In the genomic region with DNA sequence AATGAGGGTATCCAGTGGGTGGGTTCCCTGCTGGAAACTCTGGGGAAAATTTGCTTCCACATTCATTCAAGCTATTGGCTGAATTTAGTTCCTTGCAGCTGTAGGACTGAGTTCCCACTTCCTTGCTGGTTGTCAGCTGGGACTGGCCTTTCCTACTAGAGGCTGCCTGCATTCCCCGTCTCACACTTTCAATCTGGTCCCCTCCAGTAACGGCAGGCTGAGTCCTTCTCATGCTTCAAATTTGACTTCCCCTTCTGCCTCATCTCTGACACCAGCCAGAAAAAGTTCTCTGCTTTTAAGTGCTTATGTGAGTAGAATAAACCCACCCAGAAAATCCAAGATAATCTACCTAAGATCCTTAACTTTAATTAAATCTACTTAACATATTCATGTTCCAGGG, we compare ENCODE assay signal across 13 cellular contexts. TPM values are rescaled to one million over a fixed set of nuclear protein-coding genes. Genes with fewer than 3 reads are reported as not detected.
DNase-seq lines count a peak whose midpoint lies in the region; ATAC-seq and TF ChIP-seq lines count a peak whose summit lies in the region.
"Had no signal": no experiment of that assay in that cellular context is flagged by ENCODE, and none has a peak within 500 bp of the region (broad histone marks: within the 10 kb centered on the region; RNA-seq: fewer than 3 reads in every experiment).

No MANE protein-coding gene starts in this region.

- DNase-seq in DND-41 (no peak), Kasumi-1 (lab: John Stamatoyannopoulos, UW) (peak; percentile 47 to 64), chondrocyte (ENCODE audit: low spot score) (no peak), suprapubic skin (ENCODE audit: low spot score in 2 of 2) (no peak), DMS114 treated with DMSO at 0.1 percent for 48 hours (lab: John Stamatoyannopoulos, UW; ENCODE audit: unreplicated experiment) (no peak)
- no peak for DNase-seq in naive thymus-derived CD4-positive, alpha-beta T cell
- DNase-seq: activated CD4-positive, alpha-beta memory T cell treated with anti-CD3 and anti-CD28 coated beads for 36 hours; activated effector memory CD4-positive, alpha-beta T cell treated with anti-CD3 and anti-CD28 coated beads, Interleukin-2, amount 50 U/mL, for 16 hours; CD4-positive, alpha-beta memory T cell; NCI-H774; SHP77 had no signal

- H3K27ac Mint-ChIP-seq in chondrocyte (ENCODE audit: unreplicated experiment), result peak overlapping the region; percentile 88
- H3K27ac Mint-ChIP-seq in naive thymus-derived CD4-positive, alpha-beta T cell, result peak overlapping the region in 1 of 9 donors; percentile 19
- H3K27ac Mint-ChIP-seq: activated CD4-positive, alpha-beta memory T cell treated with anti-CD3 and anti-CD28 coated beads for 36 hours had no signal

- H3K79me2 ChIP-seq in DND-41 (ENCODE audit: insufficient read depth, low read length), result peaks cover 93% of the 10 kb centered on the region

- H3K4me1 ChIP-seq in DND-41 (ENCODE audit: insufficient read depth, low read length), result peaks cover 50% of the 10 kb centered on the region
- peaks cover 26 to 52% of the 10 kb centered on the region in 2 donors for H3K4me1 ChIP-seq in naive thymus-derived CD4-positive, alpha-beta T cell (ENCODE audit: control insufficient read depth in 2 of 2, insufficient read depth in 2 of 2, low read length in 2 of 2)
- peaks cover 69% of the 10 kb centered on the region for H3K4me1 ChIP-seq in suprapubic skin

- H3K36me3 ChIP-seq in DND-41 (ENCODE audit: insufficient read depth, low read length), result peaks cover 20% of the 10 kb centered on the region
- peaks cover 0 to 4% (median 0%) of the 10 kb centered on the region in 3 experiments for H3K36me3 ChIP-seq in naive thymus-derived CD4-positive, alpha-beta T cell (ENCODE audit: control insufficient read depth in 2 of 3, insufficient read depth in 3 of 3, low read length in 3 of 3)
- no peaks in the 10 kb centered on the region for H3K36me3 ChIP-seq in suprapubic skin
- H3K36me3 ChIP-seq: ovary had no signal

- peak overlapping the region; percentile 43 for H3K4me3 Mint-ChIP-seq in chondrocyte (ENCODE audit: unreplicated experiment)
- H3K4me3 Mint-ChIP-seq in naive thymus-derived CD4-positive, alpha-beta T cell, result peak overlapping the region in 7 of 10 donors; percentile 1 to 100 (median 43)
- H3K4me3 Mint-ChIP-seq: activated CD4-positive, alpha-beta memory T cell treated with anti-CD3 and anti-CD28 coated beads for 36 hours had no signal

- ATAC-seq in DND-41 (ENCODE audit: insufficient read depth, low read depth) (no peak), HG02840 (IDR thresholded peaks at IDR 0.05; ENCODE audit: low FRiP score, unreplicated experiment) (no peak)
- ATAC-seq in naive thymus-derived CD4-positive, alpha-beta T cell, result no peak

- TF ChIP-seq CTCF in DND-41 (IDR thresholded peaks at IDR 0.05; ENCODE audit: borderline replicate concordance, extremely low read depth, low read length, poor library complexity, severe bottlenecking) (no peak), chondrocyte (IDR thresholded peaks at IDR 0.05) (no peak), suprapubic skin (IDR thresholded peaks at IDR 0.05) (no peak)

- H4K20me1 ChIP-seq in DND-41 (ENCODE audit: insufficient read depth, low read length), result peaks cover 77% of the 10 kb centered on the region

- H3K9me3 Mint-ChIP-seq in chondrocyte (ENCODE audit: low read depth), result no peaks in the 10 kb centered on the region
- H3K9me3 Mint-ChIP-seq in naive thymus-derived CD4-positive, alpha-beta T cell, result peaks cover 0 to 10% (median 0%) of the 10 kb centered on the region in 11 donors

- H3K4me3 ChIP-seq in DND-41 (ENCODE audit: low read depth in 1 of 2, low read length in 2 of 2) (no peak overlapping the region), suprapubic skin (no peak overlapping the region)
- no peak overlapping the region for H3K4me3 ChIP-seq in naive thymus-derived CD4-positive, alpha-beta T cell (ENCODE audit: low read length)
- H3K4me3 ChIP-seq: ovary had no signal

- peaks cover under 1% of the 10 kb centered on the region for H3K9me3 ChIP-seq in DND-41 (ENCODE audit: insufficient read depth, low read length, severe bottlenecking)
- no peaks in the 10 kb centered on the region for H3K9me3 ChIP-seq in naive thymus-derived CD4-positive, alpha-beta T cell (ENCODE audit: control insufficient read depth in 2 of 3, low read length in 3 of 3)
- no peaks in the 10 kb centered on the region for H3K9me3 ChIP-seq in suprapubic skin
- H3K9me3 ChIP-seq: ovary had no signal

- POLR2A ChIA-PET in naive thymus-derived CD4-positive, alpha-beta T cell (lab: Charles Lee), result no interaction called here

- peaks cover 83% of the 10 kb centered on the region for H3K4me1 Mint-ChIP-seq in chondrocyte (ENCODE audit: low read depth)
- peaks cover 67 to 95% (median 88%) of the 10 kb centered on the region in 7 donors for H3K4me1 Mint-ChIP-seq in naive thymus-derived CD4-positive, alpha-beta T cell

- intact Hi-C loops in naive thymus-derived CD4-positive, alpha-beta T cell (cut with micrococcal nuclease), result no loop called here

- H3K4me2 ChIP-seq in DND-41 (ENCODE audit: insufficient read depth, low read length), result peak overlapping the region; percentile 71; the same call in 1 of the 2 replicates

- H3K27me3 Mint-ChIP-seq in chondrocyte (ENCODE audit: low read depth), result no peaks in the 10 kb centered on the region
- H3K27me3 Mint-ChIP-seq in naive thymus-derived CD4-positive, alpha-beta T cell, result no peaks in the 10 kb centered on the region
- H3K27me3 Mint-ChIP-seq: activated CD4-positive, alpha-beta memory T cell treated with anti-CD3 and anti-CD28 coated beads for 36 hours; CD4-positive, alpha-beta memory T cell had no signal

- H3K36me3 Mint-ChIP-seq in chondrocyte (ENCODE audit: low read depth), result peaks cover 4% of the 10 kb centered on the region
- H3K36me3 Mint-ChIP-seq in naive thymus-derived CD4-positive, alpha-beta T cell, result peaks cover 0 to 44% (median 15%) of the 10 kb centered on the region in 5 donors

- H3K27ac ChIP-seq in DND-41 (ENCODE audit: low read length), result no peak overlapping the region
- no peak overlapping the region for H3K27ac ChIP-seq in naive thymus-derived CD4-positive, alpha-beta T cell (ENCODE audit: low read depth, low read length)
- no peak overlapping the region for H3K27ac ChIP-seq in suprapubic skin
- H3K27ac ChIP-seq: ovary had no signal

- H3K27me3 ChIP-seq in DND-41 (ENCODE audit: insufficient read depth, low read length, poor library complexity), result no peaks in the 10 kb centered on the region
- H3K27me3 ChIP-seq in naive thymus-derived CD4-positive, alpha-beta T cell (ENCODE audit: control insufficient read depth in 2 of 2, insufficient read depth in 2 of 2, low read length in 2 of 2), result no peaks in the 10 kb centered on the region
- H3K27me3 ChIP-seq in suprapubic skin, result no peaks in the 10 kb centered on the region
- H3K27me3 ChIP-seq: ovary had no signal

- 78% methylated on average over 2 of the region's 2 CpGs for WGBS in suprapubic skin

- no peak overlapping the region for H2AFZ ChIP-seq in DND-41 (ENCODE audit: low read depth, low read length)

- TF ChIP-seq EP300 in suprapubic skin (IDR thresholded peaks at IDR 0.05), result no peak

- no peak overlapping the region for H3K9ac ChIP-seq in DND-41 (ENCODE audit: low read depth, low read length)

- TF ChIP-seq POLR2A in suprapubic skin (IDR thresholded peaks at IDR 0.05), result no peak

- CTCF ChIA-PET in naive thymus-derived CD4-positive, alpha-beta T cell (lab: Charles Lee), result no interaction called here

RNA-seq across cellular contexts. Expression of gene CSNK2A1, which starts 4.4 kb away (rescaled TPM):
- total RNA-seq in chondrocyte, result 121 to 129 TPM (median 122 TPM) in 3 replicates
- 100 to 1,000 TPM in 1 of 5 experiments, 10 to 100 TPM in 4; 69.7 to 117 (median 90.8) TPM for total RNA-seq in naive thymus-derived CD4-positive, alpha-beta T cell
- polyA plus RNA-seq in naive thymus-derived CD4-positive, alpha-beta T cell, result 10 to 100 TPM; 47.3 to 47.8 TPM
- total RNA-seq in suprapubic skin, result 100 to 1,000 TPM in 2 of 4 donors, 10 to 100 TPM in 2; 85.0 to 107 (median 96.9) TPM

Comparison
In these comparisons a context has a peak if more than half of its experiments do, and no peak if none do; other contexts are left out.
1. DNase-seq: peak in Kasumi-1 (2 of 2); none in DND-41 (single experiment), chondrocyte (single experiment), naive thymus-derived CD4-positive, alpha-beta T cell (0 of 9), suprapubic skin (0 of 2) and DMS114 treated with DMSO at 0.1 percent for 48 hours (single experiment).